Comparison of ENCODE assay signal across 19 cellular contexts in genomic region chr16:27333104-27333503, GRCh38. TPM values are rescaled to one million over a fixed set of nuclear protein-coding genes. Genes with fewer than 3 reads are reported as not detected.
DNase-seq lines count a peak whose midpoint lies in the region; ATAC-seq, FAIRE-seq and TF ChIP-seq lines count a peak whose summit lies in the region.
"Had no signal": no experiment of that assay in that cellular context is flagged by ENCODE, and none has a peak within 500 bp of the region (broad histone marks: within the 10 kb centered on the region; RNA-seq: fewer than 3 reads in every experiment).

No MANE protein-coding gene starts in this region.

- no peak overlapping the region for H4K8ac ChIP-seq in mesenchymal stem cell (ENCODE audit: low read length)

- intact Hi-C loops in tibial artery (cut with DNase I; ENCODE audit: low total_unique reads) = no loop called here

- H3K27ac ChIP-seq in mesenchymal stem cell (ENCODE audit: low read length, poor library complexity, severe bottlenecking) (no peak overlapping the region), tibial artery (peak overlapping the region; percentile 97 to 99)
- H3K27ac ChIP-seq: ascending aorta, SJCRH30 had no signal

- H3K4me1 Mint-ChIP-seq in activated T-cell treated with anti-CD3 and anti-CD28 coated beads, Interleukin-2, amount 50 U/mL, for 24 hours (ENCODE audit: low read depth) = peaks cover 65% of the 10 kb centered on the region
- peaks cover 59% of the 10 kb centered on the region for H3K4me1 Mint-ChIP-seq in activated naive CD8-positive, alpha-beta T cell (ENCODE audit: low read depth)

- no peak overlapping the region for H2BK12ac ChIP-seq in mesenchymal stem cell (ENCODE audit: low read length in 2 of 2)

- no peaks in the 10 kb centered on the region for H3K9me3 Mint-ChIP-seq in activated T-cell treated with anti-CD3 and anti-CD28 coated beads, Interleukin-2, amount 50 U/mL, for 24 hours
- H3K9me3 Mint-ChIP-seq in activated naive CD8-positive, alpha-beta T cell (ENCODE audit: low read depth) = no peaks in the 10 kb centered on the region
- H3K9me3 Mint-ChIP-seq: activated T-helper 17 cell treated with anti-CD3 and anti-CD28 coated beads, Interleukin-2, amount 50 U/mL, for 72 hours had no signal

- H3K4ac ChIP-seq in mesenchymal stem cell (ENCODE audit: low read depth in 1 of 2, low read length in 2 of 2) = no peak overlapping the region

- peaks cover 6% of the 10 kb centered on the region for H3K79me1 ChIP-seq in mesenchymal stem cell (replicated peaks; ENCODE audit: low read length, poor library complexity, severe bottlenecking)

- peak overlapping the region; percentile 56 for H2AK5ac ChIP-seq in mesenchymal stem cell (ENCODE audit: low read length, severe bottlenecking)

- H3K4me3 ChIP-seq in mesenchymal stem cell (ENCODE audit: insufficient read depth in 1 of 2, low read depth in 1 of 2, low read length in 2 of 2) = no peak overlapping the region
- no peak overlapping the region for H3K4me3 ChIP-seq in tibial artery
- H3K4me3 ChIP-seq: ascending aorta, SJCRH30, thyroid gland had no signal

- no peak for DNase-seq in activated T-cell treated with anti-CD3 and anti-CD28 coated beads, Interleukin-2, amount 50 U/mL, for 24 hours
- no peak for DNase-seq in activated T-cell treated with anti-CD3 and anti-CD28 coated beads, Interleukin-2, amount 50 U/mL, for 48 hours
- no peak for DNase-seq in mesenchymal stem cell
- no peak for DNase-seq in tibial artery
- no peak for DNase-seq in NCI-H2029 (lab: John Stamatoyannopoulos, UW)
- DNase-seq in urothelium cell line (ENCODE audit: low spot score) = no peak
- DNase-seq: activated CD4-positive, alpha-beta T cell treated with anti-CD3 and anti-CD28 coated beads, Interleukin-2, amount 50 U/mL, for 4 hours; cortex of kidney; head of caudate nucleus; MV-4-11; NCI-H2081 treated with DMSO at 0.1 percent for 48 hours; SJCRH30; stimulated activated CD4-positive, alpha-beta T cell treated with anti-CD3 and anti-CD28 coated beads, Interleukin-2, amount 100 ng/mL, for 48 hours; thyroid gland had no signal

- no peak overlapping the region for H4K91ac ChIP-seq in mesenchymal stem cell (ENCODE audit: low read length)

- H2BK15ac ChIP-seq in mesenchymal stem cell (ENCODE audit: low read depth, poor library complexity, severe bottlenecking) = no peak overlapping the region

- no peak for TF ChIP-seq CTCF in tibial artery (IDR thresholded peaks at IDR 0.05)

- no peak overlapping the region for H3K23ac ChIP-seq in mesenchymal stem cell (ENCODE audit: low read length in 2 of 2)

- H3K27me3 ChIP-seq in mesenchymal stem cell (ENCODE audit: control insufficient read depth in 1 of 2, insufficient read depth in 1 of 2, low read length in 2 of 2) (no peaks in the 10 kb centered on the region), tibial artery (no peaks in the 10 kb centered on the region)
- H3K27me3 ChIP-seq: ascending aorta, SJCRH30, thyroid gland had no signal

- peak overlapping the region; percentile 75 for H3K27ac Mint-ChIP-seq in activated T-cell treated with anti-CD3 and anti-CD28 coated beads, Interleukin-2, amount 50 U/mL, for 24 hours
- peak overlapping the region; percentile 78 for H3K27ac Mint-ChIP-seq in activated naive CD8-positive, alpha-beta T cell
- H3K27ac Mint-ChIP-seq: activated T-helper 17 cell treated with anti-CD3 and anti-CD28 coated beads, Interleukin-2, amount 50 U/mL, for 72 hours had no signal

- no peak overlapping the region for H3K9ac ChIP-seq in mesenchymal stem cell (ENCODE audit: low read length)

- H2BK120ac ChIP-seq in mesenchymal stem cell (ENCODE audit: low read depth, low read length) = no peak overlapping the region

- peaks cover 8 to 44% of the 10 kb centered on the region in 2 experiments for H3K36me3 ChIP-seq in mesenchymal stem cell (ENCODE audit: control insufficient read depth in 1 of 2, insufficient read depth in 2 of 2, low read depth in 1 of 2, low read length in 2 of 2)
- H3K36me3 ChIP-seq in tibial artery = peaks cover 22 to 42% (median 26%) of the 10 kb centered on the region in 3 donors
- H3K36me3 ChIP-seq: thyroid gland had no signal

- H3K4me1 ChIP-seq in mesenchymal stem cell (ENCODE audit: control insufficient read depth, insufficient read depth, low read depth, low read length) (peaks cover 16% of the 10 kb centered on the region), tibial artery (peaks cover 0 to 55% (median 28%) of the 10 kb centered on the region in 4 donors)

- H3K27me3 Mint-ChIP-seq in activated T-cell treated with anti-CD3 and anti-CD28 coated beads, Interleukin-2, amount 50 U/mL, for 24 hours = no peaks in the 10 kb centered on the region
- H3K27me3 Mint-ChIP-seq in activated naive CD8-positive, alpha-beta T cell = no peaks in the 10 kb centered on the region
- H3K27me3 Mint-ChIP-seq: activated T-helper 17 cell treated with anti-CD3 and anti-CD28 coated beads, Interleukin-2, amount 50 U/mL, for 72 hours had no signal

- no peak overlapping the region for H3K14ac ChIP-seq in mesenchymal stem cell (ENCODE audit: low read length in 2 of 2)

- ATAC-seq in HG02763 (IDR thresholded peaks at IDR 0.05; ENCODE audit: unreplicated experiment) = no peak
- ATAC-seq: activated T-helper 17 cell treated with anti-CD3 and anti-CD28 coated beads, Interleukin-2, amount 50 U/mL, for 72 hours had no signal

- WGBS in mesenchymal stem cell = 88% methylated on average over 6 of the region's 6 CpGs

- no peak overlapping the region for H3K4me3 Mint-ChIP-seq in activated T-cell treated with anti-CD3 and anti-CD28 coated beads, Interleukin-2, amount 50 U/mL, for 24 hours
- no peak overlapping the region for H3K4me3 Mint-ChIP-seq in activated naive CD8-positive, alpha-beta T cell
- H3K4me3 Mint-ChIP-seq: activated T-helper 17 cell treated with anti-CD3 and anti-CD28 coated beads, Interleukin-2, amount 50 U/mL, for 72 hours had no signal

- peaks cover 97% of the 10 kb centered on the region for H3K36me3 Mint-ChIP-seq in activated T-cell treated with anti-CD3 and anti-CD28 coated beads, Interleukin-2, amount 50 U/mL, for 24 hours (ENCODE audit: low read depth)
- H3K36me3 Mint-ChIP-seq in activated naive CD8-positive, alpha-beta T cell = peaks cover 30% of the 10 kb centered on the region

- H2BK5ac ChIP-seq in mesenchymal stem cell (ENCODE audit: low read depth, low read length, poor library complexity, severe bottlenecking) = no peak overlapping the region

- no peaks in the 10 kb centered on the region for H3K9me3 ChIP-seq in mesenchymal stem cell (ENCODE audit: control insufficient read depth, low read length)
- no peaks in the 10 kb centered on the region for H3K9me3 ChIP-seq in tibial artery
- H3K9me3 ChIP-seq: ascending aorta, SJCRH30, thyroid gland had no signal

- H2AFZ ChIP-seq in mesenchymal stem cell (ENCODE audit: low read depth, low read length) = no peak overlapping the region

- FAIRE-seq in urothelium cell line (lab: Jason Lieb, UNC) = no peak
- FAIRE-seq: islet of Langerhans had no signal

- no peak overlapping the region for H3K18ac ChIP-seq in mesenchymal stem cell (ENCODE audit: low read depth in 1 of 2, low read length in 2 of 2)

- no peak overlapping the region for H3K4me2 ChIP-seq in mesenchymal stem cell (ENCODE audit: low read length, poor library complexity, severe bottlenecking)

RNA-seq across cellular contexts. Expression of gene IL4R, which starts 19.3 kb away (rescaled TPM):
- polyA plus RNA-seq in mesenchymal stem cell (2013, experiment 1 of 2) = 79.3 TPM
- 85.4 TPM for polyA plus RNA-seq in mesenchymal stem cell (2013, experiment 2 of 2)
